Comparison of ENCODE assay signal across 8 cellular contexts in the genomic region with DNA sequence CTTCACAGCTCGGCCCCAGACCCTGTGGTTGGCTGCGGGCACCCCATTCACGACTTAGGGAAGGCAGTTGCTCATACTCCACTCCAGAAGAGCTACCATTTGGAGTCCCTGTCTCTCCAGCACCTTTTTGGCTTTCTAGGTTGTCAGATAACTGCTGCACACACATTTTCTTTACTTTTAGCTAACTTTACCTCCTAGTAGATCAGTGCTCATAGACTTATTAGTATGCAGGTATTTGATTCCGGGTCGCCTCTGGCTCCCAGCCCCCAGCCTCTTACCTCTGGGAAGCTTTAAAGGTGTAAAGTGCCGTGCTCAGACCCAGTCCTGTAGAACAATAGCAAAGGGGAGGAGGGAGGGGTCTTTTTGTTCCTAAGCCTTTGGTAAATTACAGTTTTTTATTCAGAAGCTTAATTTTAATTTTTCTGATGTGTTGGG.
DNase-seq lines count a peak whose midpoint lies in the region; ATAC-seq and TF ChIP-seq lines count a peak whose summit lies in the region.

No MANE protein-coding gene starts in this region.

- TF ChIP-seq POLR2A in gastrocnemius medialis (IDR thresholded peaks at IDR 0.05), result no peak

- H3K9me2 ChIP-seq in SK-N-SH, result no peaks in the 10 kb centered on the region

- no peak for TF ChIP-seq RAD21 in SK-N-SH (IDR thresholded peaks at IDR 0.05; ENCODE audit: low read length)

- peak; percentile 9 for ATAC-seq in foreskin keratinocyte
- no peak for ATAC-seq in gastrocnemius medialis

- H3F3A ChIP-seq in SK-N-SH (replicated peaks; ENCODE audit: insufficient read depth), result peaks cover 34% of the 10 kb centered on the region

- in situ Hi-C loops in gastrocnemius medialis (cut with MboI; ENCODE audit: low sequenced_read_pairs in 4 of 4), result no loop called here

- H3K79me2 ChIP-seq in SK-N-SH (ENCODE audit: insufficient read depth), result peaks cover 70% of the 10 kb centered on the region

- H3K27ac ChIP-seq in SK-N-SH (ENCODE audit: low read depth in 2 of 2, low read length in 1 of 2), result peak overlapping the region; percentile 94 to 95
- peak overlapping the region; percentile 98 for H3K27ac ChIP-seq in foreskin keratinocyte
- peak overlapping the region; percentile 73 to 87 (median 78) for H3K27ac ChIP-seq in gastrocnemius medialis

- H3K4me2 ChIP-seq in SK-N-SH, result peak overlapping the region; percentile 84

- H2AFZ ChIP-seq in SK-N-SH (ENCODE audit: low read depth), result no peak overlapping the region

- H3K27me3 ChIP-seq in SK-N-SH (ENCODE audit: insufficient read depth), result no peaks in the 10 kb centered on the region
- H3K27me3 ChIP-seq in foreskin keratinocyte, result no peaks in the 10 kb centered on the region
- H3K27me3 ChIP-seq in gastrocnemius medialis, result no peaks in the 10 kb centered on the region

- CTCF ChIA-PET in SK-N-SH (lab: Yijun Ruan, JAX), result interaction anchor here (1.0 to 2.7 kb wide), 8 partner anchors 11 to 452 kb away, joined by 3 to 11 read pairs (median 4); no protein-coding TSS in a partner anchor

- peak overlapping the region; percentile 68 to 73 for H3K4me3 ChIP-seq in SK-N-SH (ENCODE audit: low read depth in 2 of 2, low read length in 1 of 2)
- H3K4me3 ChIP-seq in gastrocnemius medialis, result peak overlapping the region; percentile 51 to 71 (median 52)

- TF ChIP-seq CTCF in SK-N-SH (IDR thresholded peaks at IDR 0.05), result no peak
- TF ChIP-seq CTCF in foreskin keratinocyte (conservative IDR thresholded peaks at IDR 0.05), result no peak
- TF ChIP-seq CTCF in gastrocnemius medialis (IDR thresholded peaks at IDR 0.05 in 4 of 5, conservative IDR thresholded peaks at IDR 0.05 in 1 of 5), result no peak

- H3K9ac ChIP-seq in SK-N-SH, result peak overlapping the region; percentile 79

- WGBS in SK-N-SH (ENCODE audit: low lambda C conversion rate), result 4% methylated on average over 3 of the region's 6 CpGs

- peak; percentile 34 for DNase-seq in SIG-M5 treated with dmso at 0.1 percent for 504 hours (lab: John Stamatoyannopoulos, UW; ENCODE audit: unreplicated experiment)
- no peak for DNase-seq in SIG-M5 (lab: John Stamatoyannopoulos, UW)
- DNase-seq in SK-N-SH, result peak; percentile 53
- DNase-seq in foreskin keratinocyte, result no peak
- no peak for DNase-seq in gastrocnemius medialis
- DNase-seq in activated effector memory CD4-positive, alpha-beta T cell treated with Interleukin-2 at 50 U/mL for 16 hours, result no peak
- DNase-seq in activated CD4-positive, alpha-beta T cell treated with anti-CD3 and anti-CD28 coated beads for 4 hours, result no peak
- no peak for DNase-seq in NCI-H2107 (lab: John Stamatoyannopoulos, UW)

- TF ChIP-seq EP300 in SK-N-SH (IDR thresholded peaks at IDR 0.05; ENCODE audit: borderline replicate concordance in 1 of 2, low read depth in 1 of 2, low read length in 1 of 2), result no peak

- intact Hi-C loops in gastrocnemius medialis (cut with DNase I; ENCODE audit: low total_unique reads), result no loop called here

- H3K4me1 ChIP-seq in SK-N-SH (ENCODE audit: control insufficient read depth in 1 of 2, insufficient read depth in 2 of 2, low read depth in 1 of 2, low read length in 1 of 2), result peaks cover 15 to 23% of the 10 kb centered on the region in 2 experiments
- H3K4me1 ChIP-seq in foreskin keratinocyte, result peaks cover 19% of the 10 kb centered on the region
- peaks cover 41 to 56% of the 10 kb centered on the region in 2 donors for H3K4me1 ChIP-seq in gastrocnemius medialis

- H3K36me3 ChIP-seq in SK-N-SH (replicated peaks in 1 of 2; ENCODE audit: control insufficient read depth in 1 of 2, insufficient read depth in 2 of 2, low read length in 1 of 2) (no peaks in the 10 kb centered on the region), gastrocnemius medialis (no peaks in the 10 kb centered on the region)

- POLR2A ChIA-PET in SK-N-SH (lab: Yijun Ruan, JAX), result interaction anchor here (1.5 to 1.8 kb wide), 2 partner anchors 9 to 490 kb away, joined by 3 to 7 read pairs; no protein-coding TSS in a partner anchor

- H3K9me3 ChIP-seq in SK-N-SH, result no peaks in the 10 kb centered on the region
- H3K9me3 ChIP-seq in gastrocnemius medialis, result no peaks in the 10 kb centered on the region

- 0 out of 2 replicates have a peak, but pooled peaks cover 6% of the 10 kb centered on the region for H4K20me1 ChIP-seq in SK-N-SH (ENCODE audit: insufficient read depth)

TF ChIP-seq in SK-N-SH, 30 proteins besides CTCF, POLR2A, EP300 and RAD21:
- TF ChIP-seq EZH2phosphoT487 (IDR thresholded peaks at IDR 0.05; ENCODE audit: borderline replicate concordance, low read depth) (no peak), ELF1 (IDR thresholded peaks at IDR 0.05) (no peak), TAF1 (IDR thresholded peaks at IDR 0.05; ENCODE audit: borderline replicate concordance, low read depth, low read length) (no peak), SIN3A (IDR thresholded peaks at IDR 0.05; ENCODE audit: borderline replicate concordance, low read depth, low read length) (no peak), CHD2 (IDR thresholded peaks at IDR 0.05; ENCODE audit: low read length, partially characterized antibody) (no peak), POLR2AphosphoS5 (IDR thresholded peaks at IDR 0.05; ENCODE audit: low read depth, low read length) (no peak), SMC3 (IDR thresholded peaks at IDR 0.05; ENCODE audit: low read depth, low read length) (no peak), RXRA (IDR thresholded peaks at IDR 0.05; ENCODE audit: borderline replicate concordance, low read depth) (no peak), TCF12 (IDR thresholded peaks at IDR 0.05) (no peak), NFIC (IDR thresholded peaks at IDR 0.05; ENCODE audit: borderline replicate concordance) (no peak), FOXJ3 (CRISPR knock-in tag; IDR thresholded peaks at IDR 0.05) (no peak), MEF2A (IDR thresholded peaks at IDR 0.05; ENCODE audit: borderline replicate concordance, low read depth) (no peak)
- TF ChIP-seq, protein P1, sequence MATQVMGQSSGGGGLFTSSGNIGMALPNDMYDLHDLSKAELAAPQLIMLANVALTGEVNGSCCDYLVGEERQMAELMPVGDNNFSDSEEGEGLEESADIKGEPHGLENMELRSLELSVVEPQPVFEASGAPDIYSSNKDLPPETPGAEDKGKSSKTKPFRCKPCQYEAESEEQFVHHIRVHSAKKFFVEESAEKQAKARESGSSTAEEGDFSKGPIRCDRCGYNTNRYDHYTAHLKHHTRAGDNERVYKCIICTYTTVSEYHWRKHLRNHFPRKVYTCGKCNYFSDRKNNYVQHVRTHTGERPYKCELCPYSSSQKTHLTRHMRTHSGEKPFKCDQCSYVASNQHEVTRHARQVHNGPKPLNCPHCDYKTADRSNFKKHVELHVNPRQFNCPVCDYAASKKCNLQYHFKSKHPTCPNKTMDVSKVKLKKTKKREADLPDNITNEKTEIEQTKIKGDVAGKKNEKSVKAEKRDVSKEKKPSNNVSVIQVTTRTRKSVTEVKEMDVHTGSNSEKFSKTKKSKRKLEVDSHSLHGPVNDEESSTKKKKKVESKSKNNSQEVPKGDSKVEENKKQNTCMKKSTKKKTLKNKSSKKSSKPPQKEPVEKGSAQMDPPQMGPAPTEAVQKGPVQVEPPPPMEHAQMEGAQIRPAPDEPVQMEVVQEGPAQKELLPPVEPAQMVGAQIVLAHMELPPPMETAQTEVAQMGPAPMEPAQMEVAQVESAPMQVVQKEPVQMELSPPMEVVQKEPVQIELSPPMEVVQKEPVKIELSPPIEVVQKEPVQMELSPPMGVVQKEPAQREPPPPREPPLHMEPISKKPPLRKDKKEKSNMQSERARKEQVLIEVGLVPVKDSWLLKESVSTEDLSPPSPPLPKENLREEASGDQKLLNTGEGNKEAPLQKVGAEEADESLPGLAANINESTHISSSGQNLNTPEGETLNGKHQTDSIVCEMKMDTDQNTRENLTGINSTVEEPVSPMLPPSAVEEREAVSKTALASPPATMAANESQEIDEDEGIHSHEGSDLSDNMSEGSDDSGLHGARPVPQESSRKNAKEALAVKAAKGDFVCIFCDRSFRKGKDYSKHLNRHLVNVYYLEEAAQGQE (IDR thresholded peaks at IDR 0.05; ENCODE audit: low read depth, low read length), result no peak
- TF ChIP-seq, protein P2, sequence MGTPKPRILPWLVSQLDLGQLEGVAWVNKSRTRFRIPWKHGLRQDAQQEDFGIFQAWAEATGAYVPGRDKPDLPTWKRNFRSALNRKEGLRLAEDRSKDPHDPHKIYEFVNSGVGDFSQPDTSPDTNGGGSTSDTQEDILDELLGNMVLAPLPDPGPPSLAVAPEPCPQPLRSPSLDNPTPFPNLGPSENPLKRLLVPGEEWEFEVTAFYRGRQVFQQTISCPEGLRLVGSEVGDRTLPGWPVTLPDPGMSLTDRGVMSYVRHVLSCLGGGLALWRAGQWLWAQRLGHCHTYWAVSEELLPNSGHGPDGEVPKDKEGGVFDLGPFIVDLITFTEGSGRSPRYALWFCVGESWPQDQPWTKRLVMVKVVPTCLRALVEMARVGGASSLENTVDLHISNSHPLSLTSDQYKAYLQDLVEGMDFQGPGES (IDR thresholded peaks at IDR 0.05; ENCODE audit: low read depth, low read length), result no peak
- TF ChIP-seq, protein P3, sequence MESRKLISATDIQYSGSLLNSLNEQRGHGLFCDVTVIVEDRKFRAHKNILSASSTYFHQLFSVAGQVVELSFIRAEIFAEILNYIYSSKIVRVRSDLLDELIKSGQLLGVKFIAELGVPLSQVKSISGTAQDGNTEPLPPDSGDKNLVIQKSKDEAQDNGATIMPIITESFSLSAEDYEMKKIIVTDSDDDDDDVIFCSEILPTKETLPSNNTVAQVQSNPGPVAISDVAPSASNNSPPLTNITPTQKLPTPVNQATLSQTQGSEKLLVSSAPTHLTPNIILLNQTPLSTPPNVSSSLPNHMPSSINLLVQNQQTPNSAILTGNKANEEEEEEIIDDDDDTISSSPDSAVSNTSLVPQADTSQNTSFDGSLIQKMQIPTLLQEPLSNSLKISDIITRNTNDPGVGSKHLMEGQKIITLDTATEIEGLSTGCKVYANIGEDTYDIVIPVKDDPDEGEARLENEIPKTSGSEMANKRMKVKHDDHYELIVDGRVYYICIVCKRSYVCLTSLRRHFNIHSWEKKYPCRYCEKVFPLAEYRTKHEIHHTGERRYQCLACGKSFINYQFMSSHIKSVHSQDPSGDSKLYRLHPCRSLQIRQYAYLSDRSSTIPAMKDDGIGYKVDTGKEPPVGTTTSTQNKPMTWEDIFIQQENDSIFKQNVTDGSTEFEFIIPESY (IDR thresholded peaks at IDR 0.05; ENCODE audit: borderline replicate concordance, low read depth), result no peak

Comparison
In these comparisons a context has a peak if more than half of its experiments do, and no peak if none do; other contexts are left out.
1. DNase-seq: peak in SIG-M5 treated with dmso at 0.1 percent for 504 hours (single experiment) and SK-N-SH (single experiment); none in SIG-M5 (single experiment), foreskin keratinocyte (0 of 2), gastrocnemius medialis (0 of 2), activated effector memory CD4-positive, alpha-beta T cell treated with Interleukin-2 at 50 U/mL for 16 hours (single experiment), activated CD4-positive, alpha-beta T cell treated with anti-CD3 and anti-CD28 coated beads for 4 hours (0 of 2) and NCI-H2107 (single experiment).
2. Peak in every context shown above with its lines, with median percentiles within 50 percentile points of each other: H3K27ac ChIP-seq.